17 cellular contexts compared by ENCODE assay signal in the genomic region with DNA sequence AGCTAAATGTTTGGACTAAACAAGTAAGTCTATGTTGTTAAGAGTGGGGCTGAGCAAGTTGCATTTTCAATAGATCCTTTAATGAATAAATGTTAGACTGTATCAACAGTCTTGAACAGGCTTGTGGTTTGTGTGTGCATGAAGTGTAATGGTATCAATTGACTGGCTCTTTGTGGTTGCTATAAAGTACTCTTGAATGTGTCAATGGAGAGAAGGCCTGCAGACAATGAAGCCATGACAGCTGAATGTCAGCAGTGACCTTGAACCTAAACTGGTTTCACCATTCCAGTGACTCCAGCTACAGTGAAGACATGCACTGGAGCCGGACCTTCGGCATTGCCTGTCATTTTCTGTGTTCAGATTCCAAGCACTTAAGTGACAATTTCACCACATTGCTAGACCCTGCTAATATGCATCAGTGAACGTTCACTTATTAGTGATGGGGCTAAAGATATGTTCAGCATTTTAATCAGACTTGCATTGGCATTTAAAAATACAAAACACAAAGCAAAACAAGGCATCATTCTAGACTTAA.
DNase-seq lines count a peak whose midpoint lies in the region; FAIRE-seq and TF ChIP-seq lines count a peak whose summit lies in the region.
"Had no signal": no experiment of that assay in that cellular context is flagged by ENCODE, and none has a peak within 500 bp of the region (broad histone marks: within the 10 kb centered on the region; RNA-seq: fewer than 3 reads in every experiment).

No MANE protein-coding gene starts in this region.

- no peak overlapping the region for H3K27ac ChIP-seq in endothelial cell of umbilical vein (ENCODE audit: insufficient read depth, low read depth, low read length)
- H3K27ac ChIP-seq: C4-2B had no signal

- H3K9ac ChIP-seq in endothelial cell of umbilical vein (replicated peaks; ENCODE audit: extremely low read depth, insufficient read depth, low read length), result no peak overlapping the region

- dilution Hi-C loops in endothelial cell of umbilical vein (cut with MboI; ENCODE audit: extremely low pct_ligation_motif_present, low sequenced_read_pairs), result no loop called here

- DNase-seq in D721Med (ENCODE audit: insufficient read length, low spot score) (no peak), NCI-H187 (lab: John Stamatoyannopoulos, UW) (peak; percentile 24 to 35), NCI-H69 (lab: John Stamatoyannopoulos, UW) (peak; percentile 94), endothelial cell of umbilical vein (ENCODE audit: low read depth, low spot score) (no peak), GM12892 (ENCODE audit: insufficient read length) (no peak), NCI-H82 (lab: John Stamatoyannopoulos, UW) (no peak), foreskin fibroblast (no peak)
- DNase-seq: CD8-positive, alpha-beta memory T cell; DMS79; H9; KBM-7; NCI-H1092 treated with DMSO at 0.1 percent for 48 hours; NCI-H1436 treated with DMSO at 0.1 percent for 48 hours; NCI-H2029 treated with DMSO at 0.1 percent for 48 hours; NCI-H774 had no signal

- H3K36me3 ChIP-seq in endothelial cell of umbilical vein (ENCODE audit: control insufficient read depth in 2 of 2, extremely low read depth in 1 of 2, insufficient read depth in 2 of 2, low read length in 2 of 2), result no peaks in the 10 kb centered on the region

- H3K27me3 ChIP-seq in endothelial cell of umbilical vein (ENCODE audit: control insufficient read depth in 2 of 2, insufficient read depth in 2 of 2, low read length in 2 of 2), result no peaks in the 10 kb centered on the region

- intact Hi-C loops in endothelial cell of umbilical vein (cut with micrococcal nuclease), result no loop called here

- CTCF ChIA-PET in endothelial cell of umbilical vein (lab: Charles Lee), result no interaction called here

- POLR2A ChIA-PET in endothelial cell of umbilical vein (lab: Charles Lee), result no interaction called here

- no peaks in the 10 kb centered on the region for H3K4me1 ChIP-seq in endothelial cell of umbilical vein (ENCODE audit: control insufficient read depth, extremely low read depth, insufficient read depth, low read length)

- TF ChIP-seq POLR2A in endothelial cell of umbilical vein (IDR thresholded peaks at IDR 0.05; ENCODE audit: low read depth, low read length) (no peak), GM12892 (IDR thresholded peaks at IDR 0.05; ENCODE audit: low read depth, low read length) (no peak)

- no peak for TF ChIP-seq CTCF in D721Med (IDR thresholded peaks at IDR 0.05; ENCODE audit: insufficient read depth, missing control alignments)
- TF ChIP-seq CTCF in endothelial cell of umbilical vein (IDR thresholded peaks at IDR 0.05; ENCODE audit: extremely low read depth in 1 of 2, insufficient read depth in 1 of 2, low read depth in 1 of 2, low read length in 2 of 2), result no peak
- TF ChIP-seq CTCF in foreskin fibroblast (IDR thresholded peaks at IDR 0.05; ENCODE audit: low read depth, low read length), result no peak

- no peak overlapping the region for H3K4me2 ChIP-seq in endothelial cell of umbilical vein (ENCODE audit: insufficient read depth, low read length)

- H3K4me3 ChIP-seq in endothelial cell of umbilical vein (replicated peaks in 1 of 3; ENCODE audit: insufficient read depth in 1 of 3, low read depth in 1 of 3, low read length in 3 of 3) (no peak overlapping the region), foreskin fibroblast (ENCODE audit: low read depth in 1 of 2, low read length in 2 of 2) (no peak overlapping the region)

- H3K9me1 ChIP-seq in endothelial cell of umbilical vein (replicated peaks; ENCODE audit: control insufficient read depth, extremely low read depth, insufficient read depth, low read length), result no peaks in the 10 kb centered on the region

- H4K20me1 ChIP-seq in endothelial cell of umbilical vein (replicated peaks; ENCODE audit: control insufficient read depth, extremely low read depth, insufficient read depth, low read length), result no peaks in the 10 kb centered on the region

- no peaks in the 10 kb centered on the region for H3K79me2 ChIP-seq in endothelial cell of umbilical vein (ENCODE audit: control insufficient read depth, insufficient read depth, low read length)

- FAIRE-seq in D721Med (lab: Jason Lieb, UNC) (peak; percentile 29), endothelial cell of umbilical vein (lab: Jason Lieb, UNC) (peak; percentile 15), GM12892 (lab: Jason Lieb, UNC) (no peak)
- FAIRE-seq: A204.1 had no signal

- no TSS peak for BruUV-seq in endothelial cell of umbilical vein (replicated peaks; lab: Mats Ljungman, UMichigan)

- no peaks in the 10 kb centered on the region for H3K9me3 ChIP-seq in endothelial cell of umbilical vein (replicated peaks; ENCODE audit: control insufficient read depth, insufficient read depth, low read length)

- H2AFZ ChIP-seq in endothelial cell of umbilical vein (ENCODE audit: low read depth, low read length), result no peak overlapping the region

TF ChIP-seq in endothelial cell of umbilical vein, 7 proteins besides CTCF, POLR2A, EP300 and RAD21:
- TF ChIP-seq JUN (IDR thresholded peaks at IDR 0.05; ENCODE audit: borderline replicate concordance, insufficient read depth, insufficient read length, low read depth), result no peak
- TF ChIP-seq GATA2 (IDR thresholded peaks at IDR 0.05; ENCODE audit: insufficient read depth, insufficient read length, low read depth, low read length), result no peak
- no peak for TF ChIP-seq MAX (IDR thresholded peaks at IDR 0.05; ENCODE audit: insufficient read depth, insufficient read length)
- TF ChIP-seq MYC (IDR thresholded peaks at IDR 0.05; ENCODE audit: low read depth, low read length), result no peak
- no peak for TF ChIP-seq FOS (IDR thresholded peaks at IDR 0.05; ENCODE audit: borderline replicate concordance, insufficient read depth, low read length)
- TF ChIP-seq EZH2 (IDR thresholded peaks at IDR 0.05; ENCODE audit: borderline replicate concordance, low read depth, low read length, severe bottlenecking), result no peak
- no peak for TF ChIP-seq POLR2AphosphoS5 (IDR thresholded peaks at IDR 0.05; ENCODE audit: insufficient read depth, low read depth, low read length)
TF ChIP-seq in endothelial cell of umbilical vein: peak in this region for 0.

Comparison
In these comparisons a context has a peak if more than half of its experiments do, and no peak if none do; other contexts are left out.
1. DNase-seq: peak in NCI-H187 (2 of 2) and NCI-H69 (single experiment); none in D721Med (single experiment), endothelial cell of umbilical vein (single experiment), GM12892 (single experiment), NCI-H82 (single experiment) and foreskin fibroblast (0 of 2).